1 cellular context compared by ENCODE assay signal in the genomic region with DNA sequence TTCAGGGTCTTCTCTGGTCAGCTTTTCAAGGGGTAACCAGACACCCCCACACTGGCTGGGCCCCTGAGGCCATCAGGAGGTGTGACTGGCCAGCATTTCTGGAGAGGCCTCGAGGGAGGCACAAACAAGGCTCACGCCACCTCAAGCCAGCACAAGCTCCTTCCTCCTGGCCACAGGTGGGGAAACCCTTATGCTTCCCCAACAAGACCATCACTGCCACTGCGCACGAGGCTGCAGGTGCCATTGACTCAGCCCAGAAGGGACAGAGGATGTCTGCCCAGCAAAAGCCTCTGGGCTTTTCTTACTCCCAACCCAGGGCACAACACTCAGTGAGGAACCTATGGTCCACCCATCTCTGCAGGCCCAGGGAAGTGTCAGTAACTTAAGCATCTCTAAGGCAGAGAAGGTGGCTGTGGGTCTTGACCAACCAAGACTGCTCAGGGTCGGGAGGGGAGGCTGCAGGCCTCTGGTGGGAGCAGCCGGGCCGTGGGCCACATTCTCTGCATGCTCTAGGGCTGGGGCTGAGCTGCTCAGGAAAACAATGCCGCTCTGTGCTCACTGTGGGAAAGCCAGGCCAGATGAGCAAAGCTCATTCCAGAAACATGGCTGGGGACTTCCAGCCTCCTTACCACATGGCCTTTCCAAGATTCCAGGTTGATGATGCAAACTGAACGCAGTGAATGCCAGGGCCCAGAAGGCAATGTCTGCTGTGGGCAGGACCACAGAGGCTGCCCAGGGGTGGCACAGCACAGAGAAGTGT.
TF ChIP-seq lines count a peak whose summit lies in the region.

No MANE protein-coding gene starts in this region.

TF ChIP-seq in SK-N-SH, 30 proteins besides CTCF, POLR2A, EP300 and RAD21 (continued from another document):
- TF ChIP-seq, protein P1, sequence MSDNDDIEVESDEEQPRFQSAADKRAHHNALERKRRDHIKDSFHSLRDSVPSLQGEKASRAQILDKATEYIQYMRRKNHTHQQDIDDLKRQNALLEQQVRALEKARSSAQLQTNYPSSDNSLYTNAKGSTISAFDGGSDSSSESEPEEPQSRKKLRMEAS (IDR thresholded peaks at IDR 0.05; ENCODE audit: low read depth): peak; percentile 93
- TF ChIP-seq TEAD4 (IDR thresholded peaks at IDR 0.05; ENCODE audit: borderline replicate concordance, insufficient read depth): peak; percentile 58
- TF ChIP-seq GABPA (IDR thresholded peaks at IDR 0.05; ENCODE audit: low read depth): no peak
- TF ChIP-seq NRF1 (IDR thresholded peaks at IDR 0.05; ENCODE audit: low read depth, low read length): no peak
- TF ChIP-seq CHD2 (IDR thresholded peaks at IDR 0.05; ENCODE audit: low read length, partially characterized antibody): no peak
- TF ChIP-seq SIN3A (IDR thresholded peaks at IDR 0.05; ENCODE audit: borderline replicate concordance, low read depth, low read length): no peak
- TF ChIP-seq MXI1 (IDR thresholded peaks at IDR 0.05; ENCODE audit: low read depth, low read length): no peak
- TF ChIP-seq, protein P2, sequence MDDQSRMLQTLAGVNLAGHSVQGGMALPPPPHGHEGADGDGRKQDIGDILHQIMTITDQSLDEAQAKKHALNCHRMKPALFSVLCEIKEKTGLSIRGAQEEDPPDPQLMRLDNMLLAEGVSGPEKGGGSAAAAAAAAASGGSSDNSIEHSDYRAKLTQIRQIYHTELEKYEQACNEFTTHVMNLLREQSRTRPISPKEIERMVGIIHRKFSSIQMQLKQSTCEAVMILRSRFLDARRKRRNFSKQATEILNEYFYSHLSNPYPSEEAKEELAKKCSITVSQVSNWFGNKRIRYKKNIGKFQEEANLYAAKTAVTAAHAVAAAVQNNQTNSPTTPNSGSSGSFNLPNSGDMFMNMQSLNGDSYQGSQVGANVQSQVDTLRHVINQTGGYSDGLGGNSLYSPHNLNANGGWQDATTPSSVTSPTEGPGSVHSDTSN (IDR thresholded peaks at IDR 0.05): no peak
- TF ChIP-seq, protein P3, sequence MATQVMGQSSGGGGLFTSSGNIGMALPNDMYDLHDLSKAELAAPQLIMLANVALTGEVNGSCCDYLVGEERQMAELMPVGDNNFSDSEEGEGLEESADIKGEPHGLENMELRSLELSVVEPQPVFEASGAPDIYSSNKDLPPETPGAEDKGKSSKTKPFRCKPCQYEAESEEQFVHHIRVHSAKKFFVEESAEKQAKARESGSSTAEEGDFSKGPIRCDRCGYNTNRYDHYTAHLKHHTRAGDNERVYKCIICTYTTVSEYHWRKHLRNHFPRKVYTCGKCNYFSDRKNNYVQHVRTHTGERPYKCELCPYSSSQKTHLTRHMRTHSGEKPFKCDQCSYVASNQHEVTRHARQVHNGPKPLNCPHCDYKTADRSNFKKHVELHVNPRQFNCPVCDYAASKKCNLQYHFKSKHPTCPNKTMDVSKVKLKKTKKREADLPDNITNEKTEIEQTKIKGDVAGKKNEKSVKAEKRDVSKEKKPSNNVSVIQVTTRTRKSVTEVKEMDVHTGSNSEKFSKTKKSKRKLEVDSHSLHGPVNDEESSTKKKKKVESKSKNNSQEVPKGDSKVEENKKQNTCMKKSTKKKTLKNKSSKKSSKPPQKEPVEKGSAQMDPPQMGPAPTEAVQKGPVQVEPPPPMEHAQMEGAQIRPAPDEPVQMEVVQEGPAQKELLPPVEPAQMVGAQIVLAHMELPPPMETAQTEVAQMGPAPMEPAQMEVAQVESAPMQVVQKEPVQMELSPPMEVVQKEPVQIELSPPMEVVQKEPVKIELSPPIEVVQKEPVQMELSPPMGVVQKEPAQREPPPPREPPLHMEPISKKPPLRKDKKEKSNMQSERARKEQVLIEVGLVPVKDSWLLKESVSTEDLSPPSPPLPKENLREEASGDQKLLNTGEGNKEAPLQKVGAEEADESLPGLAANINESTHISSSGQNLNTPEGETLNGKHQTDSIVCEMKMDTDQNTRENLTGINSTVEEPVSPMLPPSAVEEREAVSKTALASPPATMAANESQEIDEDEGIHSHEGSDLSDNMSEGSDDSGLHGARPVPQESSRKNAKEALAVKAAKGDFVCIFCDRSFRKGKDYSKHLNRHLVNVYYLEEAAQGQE (IDR thresholded peaks at IDR 0.05; ENCODE audit: low read depth, low read length): no peak
- TF ChIP-seq POLR2AphosphoS5 (IDR thresholded peaks at IDR 0.05; ENCODE audit: low read depth, low read length): no peak
- TF ChIP-seq FOXM1 (IDR thresholded peaks at IDR 0.05; ENCODE audit: low read depth): no peak
- TF ChIP-seq, protein P4, sequence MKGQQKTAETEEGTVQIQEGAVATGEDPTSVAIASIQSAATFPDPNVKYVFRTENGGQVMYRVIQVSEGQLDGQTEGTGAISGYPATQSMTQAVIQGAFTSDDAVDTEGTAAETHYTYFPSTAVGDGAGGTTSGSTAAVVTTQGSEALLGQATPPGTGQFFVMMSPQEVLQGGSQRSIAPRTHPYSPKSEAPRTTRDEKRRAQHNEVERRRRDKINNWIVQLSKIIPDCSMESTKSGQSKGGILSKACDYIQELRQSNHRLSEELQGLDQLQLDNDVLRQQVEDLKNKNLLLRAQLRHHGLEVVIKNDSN (IDR thresholded peaks at IDR 0.05; ENCODE audit: borderline replicate concordance, low read depth): no peak
- TF ChIP-seq, protein P5, sequence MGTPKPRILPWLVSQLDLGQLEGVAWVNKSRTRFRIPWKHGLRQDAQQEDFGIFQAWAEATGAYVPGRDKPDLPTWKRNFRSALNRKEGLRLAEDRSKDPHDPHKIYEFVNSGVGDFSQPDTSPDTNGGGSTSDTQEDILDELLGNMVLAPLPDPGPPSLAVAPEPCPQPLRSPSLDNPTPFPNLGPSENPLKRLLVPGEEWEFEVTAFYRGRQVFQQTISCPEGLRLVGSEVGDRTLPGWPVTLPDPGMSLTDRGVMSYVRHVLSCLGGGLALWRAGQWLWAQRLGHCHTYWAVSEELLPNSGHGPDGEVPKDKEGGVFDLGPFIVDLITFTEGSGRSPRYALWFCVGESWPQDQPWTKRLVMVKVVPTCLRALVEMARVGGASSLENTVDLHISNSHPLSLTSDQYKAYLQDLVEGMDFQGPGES (IDR thresholded peaks at IDR 0.05; ENCODE audit: low read depth, low read length): no peak
- no peak for TF ChIP-seq FOSL2 (IDR thresholded peaks at IDR 0.05; ENCODE audit: borderline replicate concordance, low read depth)
